24 cellular contexts compared by ENCODE assay signal in the genomic region with DNA sequence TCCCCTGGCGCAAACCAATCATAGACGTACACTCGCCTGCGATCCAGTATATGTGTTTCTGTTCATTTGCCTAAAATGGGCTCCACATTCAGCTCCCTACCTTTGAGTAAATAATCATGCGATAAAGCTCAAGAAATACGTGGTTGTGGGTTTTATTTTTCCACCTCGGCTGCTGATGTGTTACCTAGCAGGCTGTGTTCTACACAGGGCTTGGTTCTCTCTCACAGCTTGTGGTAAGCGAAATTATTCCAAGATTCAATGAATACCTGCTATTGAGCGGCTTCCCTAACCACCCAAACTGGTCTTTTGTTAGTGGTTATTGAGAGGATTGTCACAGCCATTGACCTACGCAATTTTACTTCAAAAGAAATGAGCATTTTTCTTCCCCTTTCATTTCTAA.
DNase-seq lines count a peak whose midpoint lies in the region; ATAC-seq and TF ChIP-seq lines count a peak whose summit lies in the region.
"Had no signal": no experiment of that assay in that cellular context is flagged by ENCODE, and none has a peak within 500 bp of the region (broad histone marks: within the 10 kb centered on the region; RNA-seq: fewer than 3 reads in every experiment).

No MANE protein-coding gene starts in this region.

- H2BK5ac ChIP-seq in trophoblast cell (ENCODE audit: low read depth, low read length, poor library complexity) = peak overlapping the region; percentile 19

- no peak overlapping the region for H3K23ac ChIP-seq in trophoblast cell (ENCODE audit: low read length)

- TF ChIP-seq CTCF in cardiac muscle cell (IDR thresholded peaks at IDR 0.05; ENCODE audit: low read depth, low read length) (no peak), endodermal cell (conservative IDR thresholded peaks at IDR 0.05) (no peak), left lung (IDR thresholded peaks at IDR 0.05) (no peak)

- no peak overlapping the region for H4K12ac ChIP-seq in trophoblast cell (ENCODE audit: low read depth, low read length)

- peak overlapping the region; percentile 5 for H2BK12ac ChIP-seq in trophoblast cell (ENCODE audit: low read length)

- DNase-seq in cardiac muscle cell (ENCODE audit: low read depth in 1 of 2, low spot score in 1 of 2) (no peak), Right ventricle myocardium superior (no peak), endodermal cell (no peak), trophoblast cell (no peak), NCI-H128 (lab: John Stamatoyannopoulos, UW; ENCODE audit: unreplicated experiment) (no peak), DMS53 treated with DMSO at 0.1 percent for 48 hours (lab: John Stamatoyannopoulos, UW; ENCODE audit: unreplicated experiment) (no peak), left lung (no peak)
- no peak for DNase-seq in stimulated activated effector memory CD8-positive, alpha-beta T cell treated with anti-CD3 and anti-CD28 coated beads, Interleukin-12 subunit alpha, Interleukin-12 subunit beta, amount 100 ng/mL, for 72 hours (ENCODE audit: low spot score in 2 of 2)
- DNase-seq: 8988T; CD4-positive, CD25-positive, alpha-beta regulatory T cell; H7; KBM-7; MV-4-11; NCI-H1105; NCI-H2029; NCI-H2171 treated with DMSO at 0.1 percent for 48 hours; NCI-H446; NCI-H524 treated with DMSO at 0.1 percent for 48 hours; NCI-H774; NK-92 treated with Interleukin-12 subunit alpha and Interleukin-12 subunit beta, amount 100 ng/mL, for 24 hours; PC-3; SJCRH30 had no signal

- ATAC-seq in Right ventricle myocardium superior (ENCODE audit: poor library complexity) (no peak), left lung (no peak)
- no peak for ATAC-seq in stimulated activated effector memory CD8-positive, alpha-beta T cell treated with anti-CD3 and anti-CD28 coated beads, Interleukin-12 subunit alpha, Interleukin-12 subunit beta, amount 100 ng/mL, for 72 hours
- ATAC-seq: SK-N-SH treated with all-trans-retinoic acid at 6 μM for 48 hours had no signal

- peak overlapping the region; percentile 28 for H4K91ac ChIP-seq in trophoblast cell (ENCODE audit: low read depth, low read length)

- no peaks in the 10 kb centered on the region for H3K36me3 Mint-ChIP-seq in endodermal cell (ENCODE audit: low read depth)
- H3K36me3 Mint-ChIP-seq in stimulated activated effector memory CD8-positive, alpha-beta T cell treated with anti-CD3 and anti-CD28 coated beads, Interleukin-12 subunit alpha, Interleukin-12 subunit beta, amount 100 ng/mL, for 72 hours = no peaks in the 10 kb centered on the region
- H3K36me3 Mint-ChIP-seq: CD4-positive, CD25-positive, alpha-beta regulatory T cell had no signal

- H3K4me3 Mint-ChIP-seq in endodermal cell = no peak overlapping the region
- no peak overlapping the region for H3K4me3 Mint-ChIP-seq in stimulated activated effector memory CD8-positive, alpha-beta T cell treated with anti-CD3 and anti-CD28 coated beads, Interleukin-12 subunit alpha, Interleukin-12 subunit beta, amount 100 ng/mL, for 72 hours
- H3K4me3 Mint-ChIP-seq: CD4-positive, CD25-positive, alpha-beta regulatory T cell had no signal

- H3K4me3 ChIP-seq in cardiac muscle cell (no peak overlapping the region), endodermal cell (ENCODE audit: low read length) (no peak overlapping the region), trophoblast cell (ENCODE audit: low read depth, low read length) (no peak overlapping the region), left lung (no peak overlapping the region)
- H3K4me3 ChIP-seq: BLaER1, SJCRH30 had no signal

- peaks cover 14% of the 10 kb centered on the region for H3K4me1 Mint-ChIP-seq in endodermal cell
- no peaks in the 10 kb centered on the region for H3K4me1 Mint-ChIP-seq in stimulated activated effector memory CD8-positive, alpha-beta T cell treated with anti-CD3 and anti-CD28 coated beads, Interleukin-12 subunit alpha, Interleukin-12 subunit beta, amount 100 ng/mL, for 72 hours
- H3K4me1 Mint-ChIP-seq: CD4-positive, CD25-positive, alpha-beta regulatory T cell had no signal

- H3K9ac ChIP-seq in endodermal cell (ENCODE audit: extremely low read depth, low read length, poor library complexity, severe bottlenecking) (no peak overlapping the region), trophoblast cell (ENCODE audit: low read length) (no peak overlapping the region)
- H3K9ac ChIP-seq: BLaER1 had no signal

- no peaks in the 10 kb centered on the region for H3K36me3 ChIP-seq in cardiac muscle cell
- H3K36me3 ChIP-seq in endodermal cell (ENCODE audit: control insufficient read depth, insufficient read depth, low read length) = no peaks in the 10 kb centered on the region
- peaks cover 0 to 1% of the 10 kb centered on the region in 2 experiments for H3K36me3 ChIP-seq in trophoblast cell (ENCODE audit: control insufficient read depth in 1 of 2, insufficient read depth in 2 of 2, low read length in 2 of 2)
- no peaks in the 10 kb centered on the region for H3K36me3 ChIP-seq in left lung
- H3K36me3 ChIP-seq: SJCRH30 had no signal

- H3K4ac ChIP-seq in trophoblast cell (ENCODE audit: low read depth, low read length) = no peak overlapping the region

- 86 to 93% methylated on average over 7 to 10 of the region's 10 CpGs for WGBS in endodermal cell (ENCODE audit: insufficient coverage in 1 of 2, insufficient read length in 1 of 2), 2 experiments
- no CpG with 5 or more reads among the region's 10 CpGs for WGBS in trophoblast cell (ENCODE audit: extremely low coverage, insufficient coverage, insufficient read length)

- no peak overlapping the region for H3K27ac Mint-ChIP-seq in endodermal cell
- H3K27ac Mint-ChIP-seq in stimulated activated effector memory CD8-positive, alpha-beta T cell treated with anti-CD3 and anti-CD28 coated beads, Interleukin-12 subunit alpha, Interleukin-12 subunit beta, amount 100 ng/mL, for 72 hours = no peak overlapping the region
- H3K27ac Mint-ChIP-seq: CD4-positive, CD25-positive, alpha-beta regulatory T cell had no signal

- H2AFZ ChIP-seq in trophoblast cell (ENCODE audit: insufficient read depth, low read length, poor library complexity) = no peak overlapping the region

- H3K9me3 ChIP-seq in cardiac muscle cell (ENCODE audit: low read depth) (no peaks in the 10 kb centered on the region), endodermal cell (ENCODE audit: control insufficient read depth, low read length) (no peaks in the 10 kb centered on the region), trophoblast cell (ENCODE audit: insufficient read depth, low read depth, low read length) (no peaks in the 10 kb centered on the region), left lung (no peaks in the 10 kb centered on the region)
- H3K9me3 ChIP-seq: BLaER1, SJCRH30 had no signal

- H3K4me1 ChIP-seq in cardiac muscle cell (ENCODE audit: low read depth) (peaks cover 22% of the 10 kb centered on the region), endodermal cell (ENCODE audit: control insufficient read depth, insufficient read depth, low read length) (peaks cover 5% of the 10 kb centered on the region), trophoblast cell (ENCODE audit: control insufficient read depth in 1 of 2, insufficient read depth in 2 of 2, low read length in 2 of 2) (peaks cover 6% of the 10 kb centered on the region in 2 experiments), left lung (no peaks in the 10 kb centered on the region)
- H3K4me1 ChIP-seq: BLaER1 had no signal

- no peak overlapping the region for H3K4me2 ChIP-seq in trophoblast cell (ENCODE audit: low read length)
- H3K4me2 ChIP-seq: BLaER1 had no signal

- no peaks in the 10 kb centered on the region for H3K9me3 Mint-ChIP-seq in endodermal cell
- H3K9me3 Mint-ChIP-seq in stimulated activated effector memory CD8-positive, alpha-beta T cell treated with anti-CD3 and anti-CD28 coated beads, Interleukin-12 subunit alpha, Interleukin-12 subunit beta, amount 100 ng/mL, for 72 hours = peaks cover 4% of the 10 kb centered on the region

- peaks cover 11% of the 10 kb centered on the region for H3K79me1 ChIP-seq in trophoblast cell (ENCODE audit: low read length)

- H3K27me3 Mint-ChIP-seq in endodermal cell (ENCODE audit: insufficient read depth) = no peaks in the 10 kb centered on the region
- H3K27me3 Mint-ChIP-seq: CD4-positive, CD25-positive, alpha-beta regulatory T cell had no signal

- no peak overlapping the region for H4K8ac ChIP-seq in trophoblast cell (ENCODE audit: low read depth, low read length)

- H2BK120ac ChIP-seq in trophoblast cell (ENCODE audit: insufficient read depth, low read length, poor library complexity) = no peak overlapping the region

- intact Hi-C loops in Right ventricle myocardium superior (cut with DNase I) = no loop called here
- intact Hi-C loops in left lung (cut with DNase I) = no loop called here

- H3K27me3 ChIP-seq in cardiac muscle cell (no peaks in the 10 kb centered on the region), endodermal cell (ENCODE audit: control insufficient read depth, insufficient read depth, low read length, poor library complexity, severe bottlenecking) (no peaks in the 10 kb centered on the region), trophoblast cell (ENCODE audit: insufficient read depth, low read length) (no peaks in the 10 kb centered on the region), left lung (no peaks in the 10 kb centered on the region)
- H3K27me3 ChIP-seq: BLaER1, SJCRH30 had no signal

- H3K18ac ChIP-seq in trophoblast cell (ENCODE audit: low read length) = no peak overlapping the region

- H2AK5ac ChIP-seq in trophoblast cell (ENCODE audit: low read length) = no peak overlapping the region

- no peaks in the 10 kb centered on the region for H3K79me2 ChIP-seq in trophoblast cell (ENCODE audit: control insufficient read depth, insufficient read depth, low read length, poor library complexity)

- H3K14ac ChIP-seq in trophoblast cell (ENCODE audit: low read length) = no peak overlapping the region

- H3K27ac ChIP-seq in cardiac muscle cell = peak overlapping the region; percentile 54
- H3K27ac ChIP-seq in endodermal cell (ENCODE audit: low read depth, low read length) = peak overlapping the region; percentile 52
- H3K27ac ChIP-seq in trophoblast cell (ENCODE audit: low read depth, low read length) = no peak overlapping the region
- H3K27ac ChIP-seq in left lung = no peak overlapping the region
- H3K27ac ChIP-seq: BLaER1, SJCRH30 had no signal

Comparison
In these comparisons a context has a peak if more than half of its experiments do, and no peak if none do; other contexts are left out.
1. H3K27ac ChIP-seq: peak in cardiac muscle cell (single experiment) and endodermal cell (single experiment); none in trophoblast cell (single experiment) and left lung (0 of 2).